In the genomic region with DNA sequence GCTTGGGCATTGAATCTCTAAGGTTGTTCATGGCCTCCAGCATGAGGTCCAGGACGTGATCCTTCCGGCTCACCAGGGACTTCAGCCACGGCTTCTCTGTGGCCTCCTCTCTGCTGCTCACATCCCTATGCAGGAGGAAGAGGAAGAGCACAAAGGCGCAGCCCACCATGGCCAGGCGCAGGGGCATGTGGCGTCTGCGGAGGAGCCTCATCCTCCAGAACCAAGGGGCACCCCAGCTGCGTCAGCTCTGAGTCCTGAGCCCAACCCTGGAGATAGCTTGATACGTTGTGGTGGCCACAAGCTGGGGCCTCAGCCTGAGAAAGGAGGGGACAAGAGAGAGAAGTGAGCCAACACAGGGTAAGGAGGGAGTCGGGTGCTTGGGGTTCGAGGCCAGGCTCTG, we compare ENCODE assay signal across 21 cellular contexts. TPM values are rescaled to one million over a fixed set of nuclear protein-coding genes. Genes with fewer than 3 reads are reported as not detected.
DNase-seq lines count a peak whose midpoint lies in the region; ATAC-seq and TF ChIP-seq lines count a peak whose summit lies in the region.
"Had no signal": no experiment of that assay in that cellular context is flagged by ENCODE, and none has a peak within 500 bp of the region (broad histone marks: within the 10 kb centered on the region; RNA-seq: fewer than 3 reads in every experiment).

No MANE protein-coding gene starts in this region.

- H4K20me1 ChIP-seq in BLaER1 = no peaks in the 10 kb centered on the region; the same call in 1 of the 2 replicates

- H3K4me3 Mint-ChIP-seq in T-helper 17 cell = no peak overlapping the region
- no peak overlapping the region for H3K4me3 Mint-ChIP-seq in stimulated activated effector memory CD8-positive, alpha-beta T cell treated with anti-CD3 and anti-CD28 coated beads, Interleukin-12 subunit alpha, Interleukin-12 subunit beta, amount 100 ng/mL, for 72 hours
- H3K4me3 Mint-ChIP-seq: CD4-positive, CD25-positive, alpha-beta regulatory T cell; CD8-positive, alpha-beta memory T cell; HFFc6 had no signal

- H3K27ac ChIP-seq in BLaER1 = no peak overlapping the region
- H3K27ac ChIP-seq: 22Rv1, A549, HL-60 had no signal

- H3K4me3 ChIP-seq in BLaER1 = no peak overlapping the region
- no peak overlapping the region for H3K4me3 ChIP-seq in mucosa of descending colon
- H3K4me3 ChIP-seq: A549 had no signal

- ATAC-seq in T-helper 17 cell (no peak), mucosa of descending colon (peak; percentile 12), GM18502 (IDR thresholded peaks at IDR 0.05; ENCODE audit: poor library complexity, unreplicated experiment) (no peak)
- ATAC-seq in stimulated activated effector memory CD8-positive, alpha-beta T cell treated with anti-CD3 and anti-CD28 coated beads, Interleukin-12 subunit alpha, Interleukin-12 subunit beta, amount 100 ng/mL, for 72 hours = no peak
- ATAC-seq: A549, HCT116 had no signal

- H3K36me3 ChIP-seq in BLaER1 (no peaks in the 10 kb centered on the region), mucosa of descending colon (ENCODE audit: low read depth) (peaks cover 3% of the 10 kb centered on the region)

- peaks cover 28% of the 10 kb centered on the region for H3K4me1 Mint-ChIP-seq in T-helper 17 cell
- peaks cover 30% of the 10 kb centered on the region for H3K4me1 Mint-ChIP-seq in stimulated activated effector memory CD8-positive, alpha-beta T cell treated with anti-CD3 and anti-CD28 coated beads, Interleukin-12 subunit alpha, Interleukin-12 subunit beta, amount 100 ng/mL, for 72 hours

- H3K4me1 ChIP-seq in BLaER1 (peaks cover 43% of the 10 kb centered on the region), mucosa of descending colon (ENCODE audit: low read depth) (no peaks in the 10 kb centered on the region)

- H3K9me3 ChIP-seq in BLaER1 (no peaks in the 10 kb centered on the region), T-helper 17 cell (ENCODE audit: control insufficient read depth, low read length, poor library complexity, severe bottlenecking) (no peaks in the 10 kb centered on the region), mucosa of descending colon (no peaks in the 10 kb centered on the region)
- H3K9me3 ChIP-seq: A549 had no signal

- DNase-seq in T-helper 17 cell (no peak), mucosa of descending colon (no peak), NCI-H2029 treated with DMSO at 0.1 percent for 48 hours (lab: John Stamatoyannopoulos, UW) (no peak)
- no peak for DNase-seq in stimulated activated effector memory CD8-positive, alpha-beta T cell treated with anti-CD3 and anti-CD28 coated beads, Interleukin-12 subunit alpha, Interleukin-12 subunit beta, amount 100 ng/mL, for 72 hours (ENCODE audit: low spot score in 2 of 2)
- DNase-seq in activated CD4-positive, CD25-positive, alpha-beta regulatory T cell (lab: John Stamatoyannopoulos, UW) = no peak
- DNase-seq: C1 segment of cervical spinal cord; CD4-positive, CD25-positive, alpha-beta regulatory T cell; CD8-positive, alpha-beta memory T cell; COR-L47; DMS 273 treated with DMSO at 0.1 percent for 48 hours; DMS53; GOT3; H7; HFFc6 had no signal

- no peak for TF ChIP-seq CTCF in mucosa of descending colon (IDR thresholded peaks at IDR 0.05)

- H3K4me2 ChIP-seq in BLaER1 = peak overlapping the region; percentile 58
- H3K4me2 ChIP-seq: A549 had no signal

- peaks cover 13% of the 10 kb centered on the region for H3K36me3 Mint-ChIP-seq in T-helper 17 cell (ENCODE audit: low read depth)
- H3K36me3 Mint-ChIP-seq in stimulated activated effector memory CD8-positive, alpha-beta T cell treated with anti-CD3 and anti-CD28 coated beads, Interleukin-12 subunit alpha, Interleukin-12 subunit beta, amount 100 ng/mL, for 72 hours = peaks cover 85% of the 10 kb centered on the region

- H3K9me3 Mint-ChIP-seq in stimulated activated effector memory CD8-positive, alpha-beta T cell treated with anti-CD3 and anti-CD28 coated beads, Interleukin-12 subunit alpha, Interleukin-12 subunit beta, amount 100 ng/mL, for 72 hours = no peaks in the 10 kb centered on the region
- H3K9me3 Mint-ChIP-seq: CD4-positive, CD25-positive, alpha-beta regulatory T cell; CD8-positive, alpha-beta memory T cell; HFFc6 had no signal

- 0 out of 2 replicates have a peak, but pooled peaks cover under 1% of the 10 kb centered on the region for H3K27me3 ChIP-seq in BLaER1

- intact Hi-C loops in mucosa of descending colon (cut with DNase I, micrococcal nuclease) = no loop called here

- no peak overlapping the region for H3K9ac ChIP-seq in BLaER1

- H3K27me3 Mint-ChIP-seq in T-helper 17 cell = no peaks in the 10 kb centered on the region
- H3K27me3 Mint-ChIP-seq: CD4-positive, CD25-positive, alpha-beta regulatory T cell; CD8-positive, alpha-beta memory T cell had no signal

- peak overlapping the region; percentile 32 for H3K27ac Mint-ChIP-seq in T-helper 17 cell
- H3K27ac Mint-ChIP-seq in stimulated activated effector memory CD8-positive, alpha-beta T cell treated with anti-CD3 and anti-CD28 coated beads, Interleukin-12 subunit alpha, Interleukin-12 subunit beta, amount 100 ng/mL, for 72 hours = peak overlapping the region; percentile 67
- H3K27ac Mint-ChIP-seq: HFFc6 had no signal

RNA-seq across cellular contexts. Expression of gene GALNT6, which starts 11.6 kb away (rescaled TPM):
- total RNA-seq in T-helper 17 cell (10 to 100 TPM in 1 of 2 donors, 1 to 10 TPM in 1; 7.0 to 12.6 TPM), mucosa of descending colon (10 to 100 TPM; 10.7 to 20.6 (median 17.9) TPM)

RNA-seq across cellular contexts. Expression of gene CELA1, which starts 33.1 kb away (rescaled TPM):
- under 1 TPM in 1 of 2 donors, not detected in 1; 0.50 TPM for total RNA-seq in T-helper 17 cell
- total RNA-seq in mucosa of descending colon = not detected
- total RNA-seq: CD4-positive, CD25-positive, alpha-beta regulatory T cell; CD8-positive, alpha-beta memory T cell; H7; HFFc6; HT1080 had no signal

RNA-seq across cellular contexts. Expression of gene SLC4A8, which starts 45.1 kb away (rescaled TPM):
- 1 to 10 TPM in 1 of 2 donors, under 1 TPM in 1; 0.83 to 1.6 TPM for total RNA-seq in T-helper 17 cell
- 1 to 10 TPM in 2 of 3 donors, under 1 TPM in 1; 0.84 to 1.8 (median 1.5) TPM for total RNA-seq in mucosa of descending colon

RNA-seq across cellular contexts. Expression of gene BIN2, which starts 55.6 kb away (rescaled TPM):
- total RNA-seq in T-helper 17 cell (100 to 1,000 TPM; 216 to 233 TPM), mucosa of descending colon (1 to 10 TPM; 5.6 to 9.8 (median 7.3) TPM)
- total RNA-seq: HFFc6 had no signal
